In the genomic region with DNA sequence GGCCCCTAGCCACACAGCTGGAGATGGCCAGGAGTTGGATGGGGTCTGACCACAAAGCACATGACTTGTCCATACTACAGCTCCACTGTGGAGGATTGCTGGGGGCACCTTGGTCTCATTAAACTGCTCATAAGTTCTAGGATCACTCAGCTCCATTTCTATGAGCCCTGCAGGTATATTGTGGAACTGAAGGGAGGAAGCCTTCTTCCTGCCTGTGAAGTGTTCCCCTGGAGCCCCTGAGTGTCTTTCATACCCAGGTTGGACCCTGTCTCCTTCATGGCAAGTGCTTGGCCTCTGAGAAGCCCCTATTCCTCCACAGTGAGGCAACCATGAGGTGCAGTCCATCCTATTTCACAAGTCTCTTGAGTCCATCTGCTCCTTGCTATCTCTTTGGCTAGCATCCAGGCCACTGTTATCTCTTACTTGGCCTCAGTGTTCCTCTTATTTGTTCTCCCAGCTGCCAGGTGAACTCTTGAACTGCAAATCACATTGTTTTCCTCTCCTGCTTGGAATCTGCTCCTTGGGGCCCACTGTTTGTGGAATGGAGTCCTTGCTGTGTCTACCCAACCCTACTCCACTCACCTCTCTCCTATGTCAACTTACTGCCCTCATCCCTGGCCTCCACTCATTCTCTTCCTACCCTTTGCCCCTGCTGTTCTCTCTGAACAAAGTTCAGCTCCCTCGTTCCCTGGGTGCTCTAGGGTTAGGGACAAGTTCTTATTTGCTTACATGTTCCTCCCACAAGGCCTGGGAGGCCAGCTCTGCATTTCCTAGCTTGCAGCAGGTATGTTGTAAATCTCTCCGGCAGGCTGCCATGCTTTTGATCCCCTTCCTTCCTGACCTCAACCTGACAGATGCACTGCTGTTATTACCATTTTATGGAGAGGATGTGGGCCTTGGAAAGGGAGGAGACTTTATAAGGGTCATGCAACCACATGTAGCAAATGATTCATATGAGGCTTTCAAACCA, we compare ENCODE assay signal across 1 cellular context.
TF ChIP-seq lines count a peak whose summit lies in the region.

No MANE protein-coding gene starts in this region.

TF ChIP-seq in HepG2, 621 proteins besides CTCF, POLR2A, EP300 and RAD21 (continued from another document and continues in another):
- peak; percentile 94 for TF ChIP-seq NCOR1 (IDR thresholded peaks at IDR 0.05; ENCODE audit: borderline replicate concordance, low read length)
- no peak for TF ChIP-seq GZF1 (CRISPR knock-in tag; IDR thresholded peaks at IDR 0.05)
- TF ChIP-seq REPIN1 (CRISPR knock-in tag; IDR thresholded peaks at IDR 0.05; ENCODE audit: borderline replicate concordance, low read depth), result peak; percentile 58; the same call in 1 of the 2 replicates
- no peak for TF ChIP-seq SNAPC2 (CRISPR knock-in tag; IDR thresholded peaks at IDR 0.05)
- no peak for TF ChIP-seq SP1 (IDR thresholded peaks at IDR 0.05)
- no peak for TF ChIP-seq SP1 (CRISPR knock-in tag; IDR thresholded peaks at IDR 0.05)
- peak; percentile 75 for TF ChIP-seq TBX2 (CRISPR knock-in tag; IDR thresholded peaks at IDR 0.05; ENCODE audit: borderline replicate concordance)
- no peak for TF ChIP-seq ZNF790 (CRISPR knock-in tag; IDR thresholded peaks at IDR 0.05; ENCODE audit: borderline replicate concordance)
- TF ChIP-seq ZKSCAN5 (CRISPR knock-in tag; IDR thresholded peaks at IDR 0.05), result peak; percentile 93
- TF ChIP-seq, protein P1, sequence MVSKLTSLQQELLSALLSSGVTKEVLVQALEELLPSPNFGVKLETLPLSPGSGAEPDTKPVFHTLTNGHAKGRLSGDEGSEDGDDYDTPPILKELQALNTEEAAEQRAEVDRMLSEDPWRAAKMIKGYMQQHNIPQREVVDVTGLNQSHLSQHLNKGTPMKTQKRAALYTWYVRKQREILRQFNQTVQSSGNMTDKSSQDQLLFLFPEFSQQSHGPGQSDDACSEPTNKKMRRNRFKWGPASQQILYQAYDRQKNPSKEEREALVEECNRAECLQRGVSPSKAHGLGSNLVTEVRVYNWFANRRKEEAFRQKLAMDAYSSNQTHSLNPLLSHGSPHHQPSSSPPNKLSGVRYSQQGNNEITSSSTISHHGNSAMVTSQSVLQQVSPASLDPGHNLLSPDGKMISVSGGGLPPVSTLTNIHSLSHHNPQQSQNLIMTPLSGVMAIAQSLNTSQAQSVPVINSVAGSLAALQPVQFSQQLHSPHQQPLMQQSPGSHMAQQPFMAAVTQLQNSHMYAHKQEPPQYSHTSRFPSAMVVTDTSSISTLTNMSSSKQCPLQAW (CRISPR knock-in tag; IDR thresholded peaks at IDR 0.05), result peak; percentile 69; the same call in 1 of the 2 replicates
- TF ChIP-seq, protein P2, sequence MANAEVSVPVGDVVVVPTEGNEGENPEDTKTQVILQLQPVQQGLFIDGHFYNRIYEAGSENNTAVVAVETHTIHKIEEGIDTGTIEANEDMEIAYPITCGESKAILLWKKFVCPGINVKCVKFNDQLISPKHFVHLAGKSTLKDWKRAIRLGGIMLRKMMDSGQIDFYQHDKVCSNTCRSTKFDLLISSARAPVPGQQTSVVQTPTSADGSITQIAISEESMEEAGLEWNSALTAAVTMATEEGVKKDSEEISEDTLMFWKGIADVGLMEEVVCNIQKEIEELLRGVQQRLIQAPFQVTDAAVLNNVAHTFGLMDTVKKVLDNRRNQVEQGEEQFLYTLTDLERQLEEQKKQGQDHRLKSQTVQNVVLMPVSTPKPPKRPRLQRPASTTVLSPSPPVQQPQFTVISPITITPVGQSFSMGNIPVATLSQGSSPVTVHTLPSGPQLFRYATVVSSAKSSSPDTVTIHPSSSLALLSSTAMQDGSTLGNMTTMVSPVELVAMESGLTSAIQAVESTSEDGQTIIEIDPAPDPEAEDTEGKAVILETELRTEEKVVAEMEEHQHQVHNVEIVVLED (CRISPR knock-in tag; IDR thresholded peaks at IDR 0.05; ENCODE audit: borderline replicate concordance), result peak; percentile 46; the same call in 1 of the 2 replicates
- TF ChIP-seq ZKSCAN8 (CRISPR knock-in tag; IDR thresholded peaks at IDR 0.05; ENCODE audit: borderline replicate concordance), result no peak; the same call in 1 of the 2 replicates
- TF ChIP-seq SRSF9 (IDR thresholded peaks at IDR 0.05; ENCODE audit: borderline replicate concordance, insufficient read depth, low read depth, low read length, poor library complexity, severe bottlenecking), result no peak
- no peak for TF ChIP-seq MAZ (IDR thresholded peaks at IDR 0.05; ENCODE audit: borderline replicate concordance, low read depth, low read length)
- TF ChIP-seq MAZ (CRISPR knock-in tag; IDR thresholded peaks at IDR 0.05; ENCODE audit: low read depth), result no peak
- 0 out of 2 replicates have a peak, but pooled peaks have one; percentile 49 for TF ChIP-seq SALL2 (CRISPR knock-in tag; IDR thresholded peaks at IDR 0.05)
- no peak; the same call in 1 of the 2 replicates for TF ChIP-seq ZNF564 (CRISPR knock-in tag; IDR thresholded peaks at IDR 0.05)
- peak; percentile 97 for TF ChIP-seq GATAD2A (CRISPR knock-in tag; IDR thresholded peaks at IDR 0.05)
- TF ChIP-seq, protein P3, sequence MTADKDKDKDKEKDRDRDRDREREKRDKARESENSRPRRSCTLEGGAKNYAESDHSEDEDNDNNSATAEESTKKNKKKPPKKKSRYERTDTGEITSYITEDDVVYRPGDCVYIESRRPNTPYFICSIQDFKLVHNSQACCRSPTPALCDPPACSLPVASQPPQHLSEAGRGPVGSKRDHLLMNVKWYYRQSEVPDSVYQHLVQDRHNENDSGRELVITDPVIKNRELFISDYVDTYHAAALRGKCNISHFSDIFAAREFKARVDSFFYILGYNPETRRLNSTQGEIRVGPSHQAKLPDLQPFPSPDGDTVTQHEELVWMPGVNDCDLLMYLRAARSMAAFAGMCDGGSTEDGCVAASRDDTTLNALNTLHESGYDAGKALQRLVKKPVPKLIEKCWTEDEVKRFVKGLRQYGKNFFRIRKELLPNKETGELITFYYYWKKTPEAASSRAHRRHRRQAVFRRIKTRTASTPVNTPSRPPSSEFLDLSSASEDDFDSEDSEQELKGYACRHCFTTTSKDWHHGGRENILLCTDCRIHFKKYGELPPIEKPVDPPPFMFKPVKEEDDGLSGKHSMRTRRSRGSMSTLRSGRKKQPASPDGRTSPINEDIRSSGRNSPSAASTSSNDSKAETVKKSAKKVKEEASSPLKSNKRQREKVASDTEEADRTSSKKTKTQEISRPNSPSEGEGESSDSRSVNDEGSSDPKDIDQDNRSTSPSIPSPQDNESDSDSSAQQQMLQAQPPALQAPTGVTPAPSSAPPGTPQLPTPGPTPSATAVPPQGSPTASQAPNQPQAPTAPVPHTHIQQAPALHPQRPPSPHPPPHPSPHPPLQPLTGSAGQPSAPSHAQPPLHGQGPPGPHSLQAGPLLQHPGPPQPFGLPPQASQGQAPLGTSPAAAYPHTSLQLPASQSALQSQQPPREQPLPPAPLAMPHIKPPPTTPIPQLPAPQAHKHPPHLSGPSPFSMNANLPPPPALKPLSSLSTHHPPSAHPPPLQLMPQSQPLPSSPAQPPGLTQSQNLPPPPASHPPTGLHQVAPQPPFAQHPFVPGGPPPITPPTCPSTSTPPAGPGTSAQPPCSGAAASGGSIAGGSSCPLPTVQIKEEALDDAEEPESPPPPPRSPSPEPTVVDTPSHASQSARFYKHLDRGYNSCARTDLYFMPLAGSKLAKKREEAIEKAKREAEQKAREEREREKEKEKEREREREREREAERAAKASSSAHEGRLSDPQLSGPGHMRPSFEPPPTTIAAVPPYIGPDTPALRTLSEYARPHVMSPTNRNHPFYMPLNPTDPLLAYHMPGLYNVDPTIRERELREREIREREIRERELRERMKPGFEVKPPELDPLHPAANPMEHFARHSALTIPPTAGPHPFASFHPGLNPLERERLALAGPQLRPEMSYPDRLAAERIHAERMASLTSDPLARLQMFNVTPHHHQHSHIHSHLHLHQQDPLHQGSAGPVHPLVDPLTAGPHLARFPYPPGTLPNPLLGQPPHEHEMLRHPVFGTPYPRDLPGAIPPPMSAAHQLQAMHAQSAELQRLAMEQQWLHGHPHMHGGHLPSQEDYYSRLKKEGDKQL (CRISPR knock-in tag; IDR thresholded peaks at IDR 0.05; ENCODE audit: low read depth), result no peak; the same call in 1 of the 2 replicates
- TF ChIP-seq SMARCC2 (IDR thresholded peaks at IDR 0.05), result no peak
- peak; percentile 70; the same call in 1 of the 2 replicates for TF ChIP-seq ZNF747 (CRISPR knock-in tag; IDR thresholded peaks at IDR 0.05; ENCODE audit: borderline replicate concordance)
- TF ChIP-seq KDM5B (CRISPR knock-in tag; IDR thresholded peaks at IDR 0.05; ENCODE audit: borderline replicate concordance), result no peak
- TF ChIP-seq HNRNPK (IDR thresholded peaks at IDR 0.05; ENCODE audit: low read depth, low read length, poor library complexity, severe bottlenecking), result no peak
- peak; percentile 96 for TF ChIP-seq RARA (CRISPR knock-in tag; IDR thresholded peaks at IDR 0.05)
- TF ChIP-seq, protein P4, sequence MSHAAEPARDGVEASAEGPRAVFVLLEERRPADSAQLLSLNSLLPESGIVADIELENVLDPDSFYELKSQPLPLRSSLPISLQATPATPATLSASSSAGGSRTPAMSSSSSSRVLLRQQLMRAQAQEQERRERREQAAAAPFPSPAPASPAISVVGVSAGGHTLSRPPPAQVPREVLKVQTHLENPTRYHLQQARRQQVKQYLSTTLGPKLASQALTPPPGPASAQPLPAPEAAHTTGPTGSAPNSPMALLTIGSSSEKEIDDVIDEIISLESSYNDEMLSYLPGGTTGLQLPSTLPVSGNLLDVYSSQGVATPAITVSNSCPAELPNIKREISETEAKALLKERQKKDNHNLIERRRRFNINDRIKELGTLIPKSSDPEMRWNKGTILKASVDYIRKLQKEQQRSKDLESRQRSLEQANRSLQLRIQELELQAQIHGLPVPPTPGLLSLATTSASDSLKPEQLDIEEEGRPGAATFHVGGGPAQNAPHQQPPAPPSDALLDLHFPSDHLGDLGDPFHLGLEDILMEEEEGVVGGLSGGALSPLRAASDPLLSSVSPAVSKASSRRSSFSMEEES (CRISPR knock-in tag; IDR thresholded peaks at IDR 0.05), result no peak
- TF ChIP-seq REXO4 (CRISPR knock-in tag; IDR thresholded peaks at IDR 0.05; ENCODE audit: borderline replicate concordance), result no peak
- TF ChIP-seq, protein P5, sequence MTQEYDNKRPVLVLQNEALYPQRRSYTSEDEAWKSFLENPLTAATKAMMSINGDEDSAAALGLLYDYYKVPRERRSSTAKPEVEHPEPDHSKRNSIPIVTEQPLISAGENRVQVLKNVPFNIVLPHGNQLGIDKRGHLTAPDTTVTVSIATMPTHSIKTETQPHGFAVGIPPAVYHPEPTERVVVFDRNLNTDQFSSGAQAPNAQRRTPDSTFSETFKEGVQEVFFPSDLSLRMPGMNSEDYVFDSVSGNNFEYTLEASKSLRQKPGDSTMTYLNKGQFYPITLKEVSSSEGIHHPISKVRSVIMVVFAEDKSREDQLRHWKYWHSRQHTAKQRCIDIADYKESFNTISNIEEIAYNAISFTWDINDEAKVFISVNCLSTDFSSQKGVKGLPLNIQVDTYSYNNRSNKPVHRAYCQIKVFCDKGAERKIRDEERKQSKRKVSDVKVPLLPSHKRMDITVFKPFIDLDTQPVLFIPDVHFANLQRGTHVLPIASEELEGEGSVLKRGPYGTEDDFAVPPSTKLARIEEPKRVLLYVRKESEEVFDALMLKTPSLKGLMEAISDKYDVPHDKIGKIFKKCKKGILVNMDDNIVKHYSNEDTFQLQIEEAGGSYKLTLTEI (CRISPR knock-in tag; conservative IDR thresholded peaks at IDR 0.05), result no peak
- TF ChIP-seq, protein P6, sequence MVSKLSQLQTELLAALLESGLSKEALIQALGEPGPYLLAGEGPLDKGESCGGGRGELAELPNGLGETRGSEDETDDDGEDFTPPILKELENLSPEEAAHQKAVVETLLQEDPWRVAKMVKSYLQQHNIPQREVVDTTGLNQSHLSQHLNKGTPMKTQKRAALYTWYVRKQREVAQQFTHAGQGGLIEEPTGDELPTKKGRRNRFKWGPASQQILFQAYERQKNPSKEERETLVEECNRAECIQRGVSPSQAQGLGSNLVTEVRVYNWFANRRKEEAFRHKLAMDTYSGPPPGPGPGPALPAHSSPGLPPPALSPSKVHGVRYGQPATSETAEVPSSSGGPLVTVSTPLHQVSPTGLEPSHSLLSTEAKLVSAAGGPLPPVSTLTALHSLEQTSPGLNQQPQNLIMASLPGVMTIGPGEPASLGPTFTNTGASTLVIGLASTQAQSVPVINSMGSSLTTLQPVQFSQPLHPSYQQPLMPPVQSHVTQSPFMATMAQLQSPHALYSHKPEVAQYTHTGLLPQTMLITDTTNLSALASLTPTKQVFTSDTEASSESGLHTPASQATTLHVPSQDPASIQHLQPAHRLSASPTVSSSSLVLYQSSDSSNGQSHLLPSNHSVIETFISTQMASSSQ (IDR thresholded peaks at IDR 0.05; ENCODE audit: low read depth), result peak; percentile 46; the same call in 1 of the 2 replicates
- TF ChIP-seq, protein P6 (CRISPR knock-in tag; IDR thresholded peaks at IDR 0.05; ENCODE audit: borderline replicate concordance), result peak; percentile 58; the same call in 1 of the 2 replicates
- TF ChIP-seq FOSL1 (CRISPR knock-in tag; IDR thresholded peaks at IDR 0.05; ENCODE audit: borderline replicate concordance), result 0 out of 2 replicates have a peak, but pooled peaks have one; percentile 20
- TF ChIP-seq IRF2 (CRISPR knock-in tag; IDR thresholded peaks at IDR 0.05), result peak; percentile 66; the same call in 1 of the 2 replicates
- no peak for TF ChIP-seq YY1 (IDR thresholded peaks at IDR 0.05; ENCODE audit: insufficient read depth, insufficient replicate concordance, low read depth, low read length)
- TF ChIP-seq ZNF468 (CRISPR knock-in tag; IDR thresholded peaks at IDR 0.05), result no peak
- TF ChIP-seq, protein P7, sequence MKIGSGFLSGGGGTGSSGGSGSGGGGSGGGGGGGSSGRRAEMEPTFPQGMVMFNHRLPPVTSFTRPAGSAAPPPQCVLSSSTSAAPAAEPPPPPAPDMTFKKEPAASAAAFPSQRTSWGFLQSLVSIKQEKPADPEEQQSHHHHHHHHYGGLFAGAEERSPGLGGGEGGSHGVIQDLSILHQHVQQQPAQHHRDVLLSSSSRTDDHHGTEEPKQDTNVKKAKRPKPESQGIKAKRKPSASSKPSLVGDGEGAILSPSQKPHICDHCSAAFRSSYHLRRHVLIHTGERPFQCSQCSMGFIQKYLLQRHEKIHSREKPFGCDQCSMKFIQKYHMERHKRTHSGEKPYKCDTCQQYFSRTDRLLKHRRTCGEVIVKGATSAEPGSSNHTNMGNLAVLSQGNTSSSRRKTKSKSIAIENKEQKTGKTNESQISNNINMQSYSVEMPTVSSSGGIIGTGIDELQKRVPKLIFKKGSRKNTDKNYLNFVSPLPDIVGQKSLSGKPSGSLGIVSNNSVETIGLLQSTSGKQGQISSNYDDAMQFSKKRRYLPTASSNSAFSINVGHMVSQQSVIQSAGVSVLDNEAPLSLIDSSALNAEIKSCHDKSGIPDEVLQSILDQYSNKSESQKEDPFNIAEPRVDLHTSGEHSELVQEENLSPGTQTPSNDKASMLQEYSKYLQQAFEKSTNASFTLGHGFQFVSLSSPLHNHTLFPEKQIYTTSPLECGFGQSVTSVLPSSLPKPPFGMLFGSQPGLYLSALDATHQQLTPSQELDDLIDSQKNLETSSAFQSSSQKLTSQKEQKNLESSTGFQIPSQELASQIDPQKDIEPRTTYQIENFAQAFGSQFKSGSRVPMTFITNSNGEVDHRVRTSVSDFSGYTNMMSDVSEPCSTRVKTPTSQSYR (CRISPR knock-in tag; IDR thresholded peaks at IDR 0.05; ENCODE audit: borderline replicate concordance), result peak; percentile 59; the same call in 1 of the 2 replicates
